Comparison of ENCODE assay signal across 17 cellular contexts in the genomic region with DNA sequence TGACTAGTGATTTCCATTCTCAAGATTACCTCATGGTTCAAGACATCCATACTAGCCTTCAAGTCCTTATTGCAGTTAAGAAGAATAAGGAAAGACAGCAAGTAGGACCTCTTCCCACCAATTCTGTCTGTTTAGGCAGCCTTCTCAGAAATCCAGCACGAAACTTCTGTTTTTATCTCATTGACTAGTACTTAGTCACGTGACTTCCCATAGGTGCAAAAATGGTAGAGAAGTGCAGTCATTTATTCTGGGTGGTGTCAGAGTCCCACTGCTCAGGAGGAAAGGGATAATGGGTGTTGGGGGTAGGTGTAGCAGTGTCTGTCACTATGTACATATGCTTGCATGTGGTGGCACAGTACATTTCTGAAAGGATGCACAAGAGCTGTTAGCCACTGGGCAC.
"Had no signal": no experiment of that assay in that cellular context is flagged by ENCODE, and none has a peak within 500 bp of the region (broad histone marks: within the 10 kb centered on the region; RNA-seq: fewer than 3 reads in every experiment).

No MANE protein-coding gene starts in this region.

- H3K36me3 ChIP-seq: right atrium auricular region, tibial nerve, uterus had no signal

- H3K27ac Mint-ChIP-seq: mesothelial cell of epicardium; stimulated activated naive B cell treated with anti-CD40 and anti-IgM and Interleukin-4, amounts not matched to agents 10 μg/mL and 1 μg/mL and 100 μg/mL, for 72 hours had no signal

- DNase-seq: activated CD4-positive, CD25-positive, alpha-beta regulatory T cell; activated CD8-positive, alpha-beta memory T cell treated with anti-CD3 and anti-CD28 coated beads, Interleukin-2, amount 50 U/mL, for 4 hours; amniotic stem cell; caudate nucleus; heart right ventricle; stimulated activated CD4-positive, alpha-beta T cell treated with anti-CD3 and anti-CD28 coated beads, Interleukin-15, amount 100 ng/mL, for 24 hours; stimulated activated CD4-positive, alpha-beta T cell treated with anti-CD3 and anti-CD28 coated beads, Interleukin-4, amount 100 ng/mL, for 1 hour; stimulated activated naive B cell treated with anti-CD40 and anti-IgM and Interleukin-4, amounts not matched to agents 10 μg/mL and 1 μg/mL and 100 μg/mL, for 72 hours; substantia nigra; uterus had no signal

- H3K9me3 ChIP-seq: uterus had no signal

- H3K4me1 Mint-ChIP-seq: mesothelial cell of epicardium had no signal

- H3K4me3 Mint-ChIP-seq: mesothelial cell of epicardium; stimulated activated naive B cell treated with anti-CD40 and anti-IgM and Interleukin-4, amounts not matched to agents 10 μg/mL and 1 μg/mL and 100 μg/mL, for 72 hours had no signal

- H3K27me3 ChIP-seq: gastroesophageal sphincter, heart right ventricle, right atrium auricular region, tibial nerve, uterus had no signal

- H3K4me3 ChIP-seq: gastroesophageal sphincter, heart right ventricle, lung, right atrium auricular region, tibial nerve, uterus had no signal

- H3K27me3 Mint-ChIP-seq: stimulated activated naive B cell treated with anti-CD40 and anti-IgM and Interleukin-4, amounts not matched to agents 10 μg/mL and 1 μg/mL and 100 μg/mL, for 72 hours had no signal

- H3K4me1 ChIP-seq: gastroesophageal sphincter, right atrium auricular region, tibial nerve, uterus had no signal

- FAIRE-seq: colon, endometrium had no signal

- ATAC-seq: gastroesophageal sphincter; heart right ventricle; stimulated activated naive B cell treated with anti-CD40 and anti-IgM and Interleukin-4, amounts not matched to agents 10 μg/mL and 1 μg/mL and 100 μg/mL, for 72 hours had no signal

- H3K27ac ChIP-seq: gastroesophageal sphincter, heart right ventricle, right atrium auricular region, tibial nerve, uterus had no signal
